Comparison of ENCODE assay signal across 1 cellular context in genomic region chr12:990649-991349, GRCh38.
TF ChIP-seq lines count a peak whose summit lies in the region.

Gene ERC1, plus strand, starts transcription at chr12:991223. Its CDS starts 36,681 bp downstream, at chr12:1027904.

TF ChIP-seq in HEK293, 187 proteins besides CTCF, POLR2A, EP300 and RAD21 (continued from another document and continues in another):
- TF ChIP-seq PRDM2 (tag by site-specific recombination; IDR thresholded peaks at IDR 0.05; ENCODE audit: borderline replicate concordance) (no peak), ZNF677 (tag by site-specific recombination; IDR thresholded peaks at IDR 0.05) (no peak), ZNF785 (tag by site-specific recombination; IDR thresholded peaks at IDR 0.05) (peak; percentile 95), PRDM1 (tag by site-specific recombination; IDR thresholded peaks at IDR 0.05) (0 out of 2 replicates have a peak, but pooled peaks have one; percentile 34), AEBP2 (tag by site-specific recombination; IDR thresholded peaks at IDR 0.05; ENCODE audit: borderline replicate concordance) (no peak), ZNF274 (IDR thresholded peaks at IDR 0.05; ENCODE audit: low read length) (no peak), ZNF274 (tag by site-specific recombination; IDR thresholded peaks at IDR 0.05; ENCODE audit: borderline replicate concordance) (no peak), ZFHX2 (tag by site-specific recombination; conservative IDR thresholded peaks at IDR 0.05) (peak; percentile 57), ZNF223 (tag by site-specific recombination; IDR thresholded peaks at IDR 0.05) (no peak), ZNF2 (tag by site-specific recombination; IDR thresholded peaks at IDR 0.05) (peak; percentile 95), ZNF473 (tag by site-specific recombination; IDR thresholded peaks at IDR 0.05) (no peak), ZNF501 (tag by site-specific recombination; IDR thresholded peaks at IDR 0.05) (peak; percentile 99), ZFP37 (tag by site-specific recombination; IDR thresholded peaks at IDR 0.05) (peak; percentile 87), ZNF133 (tag by site-specific recombination; IDR thresholded peaks at IDR 0.05) (no peak), ZNF292 (tag by site-specific recombination; IDR thresholded peaks at IDR 0.05; ENCODE audit: borderline replicate concordance, low read depth) (no peak), ZBTB20 (tag by site-specific recombination; IDR thresholded peaks at IDR 0.05) (peak; percentile 98), ZNF518A (tag by site-specific recombination; conservative IDR thresholded peaks at IDR 0.05; ENCODE audit: low read depth) (0 out of 2 replicates have a peak, but pooled peaks have one; percentile 18), ZNF585B (tag by site-specific recombination; IDR thresholded peaks at IDR 0.05) (peak; percentile 27; the same call in 1 of the 2 replicates), ZSCAN16 (tag by site-specific recombination; IDR thresholded peaks at IDR 0.05) (no peak), ZNF148 (tag by site-specific recombination; IDR thresholded peaks at IDR 0.05; ENCODE audit: borderline replicate concordance) (0 out of 2 replicates have a peak, but pooled peaks have one; percentile 23), ZNF621 (tag by site-specific recombination; IDR thresholded peaks at IDR 0.05) (no peak), ZEB2 (tag by site-specific recombination; IDR thresholded peaks at IDR 0.05) (peak; percentile 98), KLF16 (tag by site-specific recombination; IDR thresholded peaks at IDR 0.05) (peak; percentile 98), ZBTB1 (tag by site-specific recombination; IDR thresholded peaks at IDR 0.05) (no peak), PRDM6 (tag by site-specific recombination; IDR thresholded peaks at IDR 0.05) (no peak; the same call in 1 of the 2 replicates), ZNF837 (tag by site-specific recombination; IDR thresholded peaks at IDR 0.05) (peak; percentile 75), HOXC10 (CRISPR knock-in tag; IDR thresholded peaks at IDR 0.05) (no peak), HOXD13 (CRISPR knock-in tag; IDR thresholded peaks at IDR 0.05; ENCODE audit: borderline replicate concordance) (no peak), ZNF140 (tag by site-specific recombination; IDR thresholded peaks at IDR 0.05) (no peak)
- TF ChIP-seq, protein P1, sequence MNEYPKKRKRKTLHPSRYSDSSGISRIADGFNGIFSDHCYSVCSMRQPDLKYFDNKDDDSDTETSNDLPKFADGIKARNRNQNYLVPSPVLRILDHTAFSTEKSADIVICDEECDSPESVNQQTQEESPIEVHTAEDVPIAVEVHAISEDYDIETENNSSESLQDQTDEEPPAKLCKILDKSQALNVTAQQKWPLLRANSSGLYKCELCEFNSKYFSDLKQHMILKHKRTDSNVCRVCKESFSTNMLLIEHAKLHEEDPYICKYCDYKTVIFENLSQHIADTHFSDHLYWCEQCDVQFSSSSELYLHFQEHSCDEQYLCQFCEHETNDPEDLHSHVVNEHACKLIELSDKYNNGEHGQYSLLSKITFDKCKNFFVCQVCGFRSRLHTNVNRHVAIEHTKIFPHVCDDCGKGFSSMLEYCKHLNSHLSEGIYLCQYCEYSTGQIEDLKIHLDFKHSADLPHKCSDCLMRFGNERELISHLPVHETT (tag by site-specific recombination; IDR thresholded peaks at IDR 0.05): peak; percentile 88
- TF ChIP-seq, protein P2, sequence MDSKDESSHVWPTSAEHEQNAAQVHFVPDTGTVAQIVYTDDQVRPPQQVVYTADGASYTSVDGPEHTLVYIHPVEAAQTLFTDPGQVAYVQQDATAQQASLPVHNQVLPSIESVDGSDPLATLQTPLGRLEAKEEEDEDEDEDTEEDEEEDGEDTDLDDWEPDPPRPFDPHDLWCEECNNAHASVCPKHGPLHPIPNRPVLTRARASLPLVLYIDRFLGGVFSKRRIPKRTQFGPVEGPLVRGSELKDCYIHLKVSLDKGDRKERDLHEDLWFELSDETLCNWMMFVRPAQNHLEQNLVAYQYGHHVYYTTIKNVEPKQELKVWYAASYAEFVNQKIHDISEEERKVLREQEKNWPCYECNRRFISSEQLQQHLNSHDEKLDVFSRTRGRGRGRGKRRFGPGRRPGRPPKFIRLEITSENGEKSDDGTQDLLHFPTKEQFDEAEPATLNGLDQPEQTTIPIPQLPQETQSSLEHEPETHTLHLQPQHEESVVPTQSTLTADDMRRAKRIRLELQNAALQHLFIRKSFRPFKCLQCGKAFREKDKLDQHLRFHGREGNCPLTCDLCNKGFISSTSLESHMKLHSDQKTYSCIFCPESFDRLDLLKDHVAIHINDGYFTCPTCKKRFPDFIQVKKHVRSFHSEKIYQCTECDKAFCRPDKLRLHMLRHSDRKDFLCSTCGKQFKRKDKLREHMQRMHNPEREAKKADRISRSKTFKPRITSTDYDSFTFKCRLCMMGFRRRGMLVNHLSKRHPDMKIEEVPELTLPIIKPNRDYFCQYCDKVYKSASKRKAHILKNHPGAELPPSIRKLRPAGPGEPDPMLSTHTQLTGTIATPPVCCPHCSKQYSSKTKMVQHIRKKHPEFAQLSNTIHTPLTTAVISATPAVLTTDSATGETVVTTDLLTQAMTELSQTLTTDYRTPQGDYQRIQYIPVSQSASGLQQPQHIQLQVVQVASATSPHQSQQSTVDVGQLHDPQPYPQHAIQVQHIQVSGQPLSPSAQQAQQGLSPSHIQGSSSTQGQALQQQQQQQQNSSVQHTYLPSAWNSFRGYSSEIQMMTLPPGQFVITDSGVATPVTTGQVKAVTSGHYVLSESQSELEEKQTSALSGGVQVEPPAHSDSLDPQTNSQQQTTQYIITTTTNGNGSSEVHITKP (tag by site-specific recombination; IDR thresholded peaks at IDR 0.05): peak; percentile 90
- TF ChIP-seq, protein P3, sequence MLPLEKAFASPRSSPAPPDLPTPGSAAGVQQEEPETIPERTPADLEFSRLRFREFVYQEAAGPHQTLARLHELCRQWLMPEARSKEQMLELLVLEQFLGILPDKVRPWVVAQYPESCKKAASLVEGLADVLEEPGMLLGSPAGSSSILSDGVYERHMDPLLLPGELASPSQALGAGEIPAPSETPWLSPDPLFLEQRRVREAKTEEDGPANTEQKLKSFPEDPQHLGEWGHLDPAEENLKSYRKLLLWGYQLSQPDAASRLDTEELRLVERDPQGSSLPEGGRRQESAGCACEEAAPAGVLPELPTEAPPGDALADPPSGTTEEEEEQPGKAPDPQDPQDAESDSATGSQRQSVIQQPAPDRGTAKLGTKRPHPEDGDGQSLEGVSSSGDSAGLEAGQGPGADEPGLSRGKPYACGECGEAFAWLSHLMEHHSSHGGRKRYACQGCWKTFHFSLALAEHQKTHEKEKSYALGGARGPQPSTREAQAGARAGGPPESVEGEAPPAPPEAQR (tag by site-specific recombination; IDR thresholded peaks at IDR 0.05): peak; percentile 73; the same call in 1 of the 2 replicates
